Comparison of ENCODE assay signal across 8 cellular contexts in the genomic region with DNA sequence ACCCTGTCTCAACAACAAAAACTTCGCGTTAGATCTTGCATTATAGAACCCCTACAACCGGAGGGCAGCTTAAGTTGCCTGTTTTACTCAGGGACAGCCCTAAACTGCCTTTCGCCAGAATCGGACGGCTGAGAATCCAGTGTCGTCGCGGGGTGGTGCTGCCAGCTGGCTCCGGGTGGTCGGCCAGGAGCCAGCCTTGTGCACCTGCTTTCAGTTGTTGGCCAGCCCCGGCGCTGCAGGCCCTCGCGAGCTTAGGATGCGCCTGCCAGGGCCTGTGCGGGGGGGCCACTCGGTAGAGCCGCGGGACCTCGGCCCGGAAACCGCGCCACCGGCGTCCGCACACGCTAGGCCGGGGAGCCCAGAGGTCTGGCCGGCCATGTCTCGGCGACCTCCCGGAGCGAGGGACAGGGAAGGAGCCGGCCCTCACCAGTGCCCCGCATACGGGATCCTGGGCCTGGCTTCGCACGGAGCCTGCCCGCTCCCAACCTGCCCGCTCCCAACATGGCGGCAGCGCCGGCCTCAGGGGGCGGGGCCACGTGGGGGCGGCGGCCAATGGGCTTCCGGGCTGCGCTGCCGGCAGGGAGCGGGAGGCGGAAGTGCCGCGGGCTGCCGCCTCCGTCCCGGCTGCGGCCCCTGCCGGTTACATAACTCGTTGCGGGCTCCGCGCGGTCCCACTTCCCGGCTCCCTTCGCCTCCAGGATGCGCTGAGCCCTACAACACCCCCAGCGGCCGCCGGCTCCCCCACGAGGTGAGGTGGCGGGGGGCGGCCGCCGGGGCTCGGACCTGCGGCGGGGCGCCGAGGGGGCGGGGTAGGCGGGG. TPM values are rescaled to one million over a fixed set of nuclear protein-coding genes. Genes with fewer than 3 reads are reported as not detected.
A peak's percentile ranks its signal among the peaks of the same experiment; 100 is the strongest.
DNase-seq lines count a peak whose midpoint lies in the region; ATAC-seq lines count a peak whose summit lies in the region.

No MANE protein-coding gene starts in this region.

- H3K4me3 Mint-ChIP-seq in IgD-negative memory B cell = peak overlapping the region; percentile 81 to 93 (median 91)
- peak overlapping the region; percentile 84 for H3K4me3 Mint-ChIP-seq in activated T-cell treated with anti-CD3 and anti-CD28 coated beads, Interleukin-2, amount 50 U/mL, for 4 hours

- peaks cover 35 to 39% (median 36%) of the 10 kb centered on the region in 3 donors for H3K4me1 Mint-ChIP-seq in IgD-negative memory B cell
- peaks cover 43% of the 10 kb centered on the region for H3K4me1 Mint-ChIP-seq in activated T-cell treated with anti-CD3 and anti-CD28 coated beads, Interleukin-2, amount 50 U/mL, for 4 hours (ENCODE audit: low read depth)

- no peaks in the 10 kb centered on the region for H3K36me3 Mint-ChIP-seq in IgD-negative memory B cell
- no peaks in the 10 kb centered on the region for H3K36me3 Mint-ChIP-seq in activated T-cell treated with anti-CD3 and anti-CD28 coated beads, Interleukin-2, amount 50 U/mL, for 4 hours (ENCODE audit: insufficient read depth)

- no peaks in the 10 kb centered on the region for H3K27me3 Mint-ChIP-seq in IgD-negative memory B cell
- H3K27me3 Mint-ChIP-seq in activated T-cell treated with anti-CD3 and anti-CD28 coated beads, Interleukin-2, amount 50 U/mL, for 4 hours (ENCODE audit: low read depth) = no peaks in the 10 kb centered on the region

- H3K27ac Mint-ChIP-seq in IgD-negative memory B cell = peak overlapping the region; percentile 86 to 95 (median 90)

- ATAC-seq in GM21576 (IDR thresholded peaks at IDR 0.05; ENCODE audit: unreplicated experiment) (peak; percentile 66), esophagus mucosa (peak; percentile 96)
- ATAC-seq in activated T-cell treated with anti-CD3 and anti-CD28 coated beads, Interleukin-2, amount 50 U/mL, for 4 hours = peak; percentile 89 to 91

- no peaks in the 10 kb centered on the region for H3K9me3 Mint-ChIP-seq in IgD-negative memory B cell
- no peaks in the 10 kb centered on the region for H3K9me3 Mint-ChIP-seq in activated T-cell treated with anti-CD3 and anti-CD28 coated beads, Interleukin-2, amount 50 U/mL, for 4 hours

- DNase-seq in DMS79 (lab: John Stamatoyannopoulos, UW) = peak; percentile 83
- peak; percentile 96 for DNase-seq in OCI-M1 (lab: John Stamatoyannopoulos, UW)
- peak; percentile 85 for DNase-seq in activated T-cell treated with anti-CD3 and anti-CD28 coated beads, Interleukin-2, amount 50 U/mL, for 4 hours
- DNase-seq in myocyte (ENCODE audit: low read depth) = peak; percentile 96
- peak; percentile 72 to 87 for DNase-seq in stimulated activated CD8-positive, alpha-beta memory T cell treated with anti-CD3 and anti-CD28 coated beads, Interleukin-7, amount 100 ng/mL, for 4 hours (ENCODE audit: low read depth in 2 of 2)

RNA-seq across cellular contexts. Expression of gene NAA60, which starts 14.2 kb away (rescaled TPM):
- polyA plus RNA-seq in IgD-negative memory B cell = 36.5 TPM
- total RNA-seq in activated T-cell treated with anti-CD3 and anti-CD28 coated beads, Interleukin-2, amount 50 U/mL, for 4 hours = 10 to 100 TPM; 27.3 to 29.3 (median 27.8) TPM
- total RNA-seq in esophagus mucosa = 24.5 TPM
- 16.0 and 22.2 TPM in 2 replicates for total RNA-seq in myocyte
- 66.6 TPM for polyA plus RNA-seq in myocyte (2012)

RNA-seq across cellular contexts. Expression of gene ZNF597, which starts 14.3 kb away (rescaled TPM):
- polyA plus RNA-seq in IgD-negative memory B cell = 1.0 TPM
- total RNA-seq in activated T-cell treated with anti-CD3 and anti-CD28 coated beads, Interleukin-2, amount 50 U/mL, for 4 hours = 1 to 10 TPM; 1.2 to 1.5 (median 1.3) TPM
- total RNA-seq in esophagus mucosa = 1.00 TPM
- total RNA-seq in myocyte = 2.2 and 2.9 TPM in 2 replicates
- polyA plus RNA-seq in myocyte (2012) = 1.5 TPM

RNA-seq across cellular contexts. Expression of gene C16orf90, which starts 37.6 kb away (rescaled TPM):
- not detected for polyA plus RNA-seq in IgD-negative memory B cell
- not detected for total RNA-seq in activated T-cell treated with anti-CD3 and anti-CD28 coated beads, Interleukin-2, amount 50 U/mL, for 4 hours
- total RNA-seq in esophagus mucosa (not detected), myocyte (not detected in 2 replicates)
- polyA plus RNA-seq in myocyte (2012) = 0.11 TPM

RNA-seq across cellular contexts. Expression of gene CLUAP1, which starts 43.2 kb away (rescaled TPM):
- polyA plus RNA-seq in IgD-negative memory B cell = 3.9 TPM
- total RNA-seq in activated T-cell treated with anti-CD3 and anti-CD28 coated beads, Interleukin-2, amount 50 U/mL, for 4 hours = 10 to 100 TPM; 12.0 to 15.0 (median 14.8) TPM
- 8.0 TPM for total RNA-seq in esophagus mucosa
- total RNA-seq in myocyte = 26.6 and 29.3 TPM in 2 replicates
- 12.4 TPM for polyA plus RNA-seq in myocyte (2012)

RNA-seq across cellular contexts. Expression of gene ZNF174, which starts 56.6 kb away (rescaled TPM):
- 15.5 TPM for polyA plus RNA-seq in IgD-negative memory B cell
- total RNA-seq in activated T-cell treated with anti-CD3 and anti-CD28 coated beads, Interleukin-2, amount 50 U/mL, for 4 hours = 1 to 10 TPM; 8.9 to 10.0 (median 9.2) TPM
- total RNA-seq in esophagus mucosa = 4.0 TPM
- 20.7 and 22.7 TPM in 2 replicates for total RNA-seq in myocyte
- 10.3 TPM for polyA plus RNA-seq in myocyte (2012)

Comparison
In these comparisons a context has a peak if more than half of its experiments do, and no peak if none do; other contexts are left out.
1. Peak in every context shown above with its lines: DNase-seq and ATAC-seq.